Comparison of ENCODE assay signal across 1 cellular context in the genomic region with DNA sequence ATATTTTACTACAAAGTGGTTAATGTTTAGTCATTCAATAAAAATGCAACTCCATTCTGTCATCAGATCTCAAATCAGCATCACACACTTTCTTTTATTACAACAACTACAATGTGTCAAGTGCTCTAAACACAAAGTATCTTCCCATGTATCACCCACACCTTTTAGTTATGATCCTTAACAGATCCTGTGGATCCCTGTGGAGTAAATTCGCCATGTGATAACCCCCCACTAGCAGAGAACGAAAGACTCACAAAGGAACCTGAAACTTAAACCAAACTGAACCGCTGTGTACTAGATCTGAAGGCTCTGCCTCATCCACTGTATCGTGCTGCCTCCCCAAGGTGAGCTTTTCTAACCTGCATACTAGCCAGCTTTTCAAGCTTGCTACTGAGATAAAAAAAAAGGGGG.
TF ChIP-seq lines count a peak whose summit lies in the region.

No MANE protein-coding gene starts in this region.

TF ChIP-seq in SK-N-SH, 30 proteins besides CTCF, POLR2A, EP300 and RAD21 (continued from another document):
- TF ChIP-seq, protein P1, sequence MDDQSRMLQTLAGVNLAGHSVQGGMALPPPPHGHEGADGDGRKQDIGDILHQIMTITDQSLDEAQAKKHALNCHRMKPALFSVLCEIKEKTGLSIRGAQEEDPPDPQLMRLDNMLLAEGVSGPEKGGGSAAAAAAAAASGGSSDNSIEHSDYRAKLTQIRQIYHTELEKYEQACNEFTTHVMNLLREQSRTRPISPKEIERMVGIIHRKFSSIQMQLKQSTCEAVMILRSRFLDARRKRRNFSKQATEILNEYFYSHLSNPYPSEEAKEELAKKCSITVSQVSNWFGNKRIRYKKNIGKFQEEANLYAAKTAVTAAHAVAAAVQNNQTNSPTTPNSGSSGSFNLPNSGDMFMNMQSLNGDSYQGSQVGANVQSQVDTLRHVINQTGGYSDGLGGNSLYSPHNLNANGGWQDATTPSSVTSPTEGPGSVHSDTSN (IDR thresholded peaks at IDR 0.05), result 0 out of 2 replicates have a peak, but pooled peaks have one; percentile 1
- no peak for TF ChIP-seq POLR2AphosphoS5 (IDR thresholded peaks at IDR 0.05; ENCODE audit: low read depth, low read length)
- no peak for TF ChIP-seq FOXJ3 (CRISPR knock-in tag; IDR thresholded peaks at IDR 0.05)
- TF ChIP-seq JUND (IDR thresholded peaks at IDR 0.05), result peak; percentile 21; the same call in 1 of the 2 replicates
- peak; percentile 36; the same call in 1 of the 2 replicates for TF ChIP-seq SMC3 (IDR thresholded peaks at IDR 0.05; ENCODE audit: low read depth, low read length)
- TF ChIP-seq FOSL2 (IDR thresholded peaks at IDR 0.05; ENCODE audit: borderline replicate concordance, low read depth), result 0 out of 2 replicates have a peak, but pooled peaks have one; percentile 21
- no peak for TF ChIP-seq TCF12 (IDR thresholded peaks at IDR 0.05)
- no peak for TF ChIP-seq RFX5 (IDR thresholded peaks at IDR 0.05; ENCODE audit: low read length)
- no peak for TF ChIP-seq MXI1 (IDR thresholded peaks at IDR 0.05; ENCODE audit: low read depth, low read length)
- TF ChIP-seq RCOR1 (IDR thresholded peaks at IDR 0.05; ENCODE audit: low read length), result no peak
